ENCODE assay signal across 13 cellular contexts in the genomic region with DNA sequence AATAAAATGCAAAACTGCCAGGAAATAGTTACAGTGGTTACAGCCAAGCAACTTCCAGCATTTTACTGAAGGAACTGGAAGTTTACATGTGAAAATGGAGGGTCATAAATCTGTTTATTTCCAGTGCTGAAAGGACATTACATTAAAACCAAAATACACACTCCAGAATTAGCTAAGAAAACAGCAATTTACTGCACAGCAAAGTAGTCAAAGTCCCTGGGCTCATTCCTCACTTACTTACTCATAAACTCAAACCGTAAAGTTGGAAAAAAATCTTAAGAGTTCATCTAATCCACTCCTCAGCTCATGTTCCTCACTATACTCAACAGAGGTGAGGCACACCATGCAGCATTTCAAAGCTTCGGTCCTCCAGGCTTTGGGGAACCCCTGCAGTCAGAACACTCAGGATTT. TPM values are rescaled to one million over a fixed set of nuclear protein-coding genes. Genes with fewer than 3 reads are reported as not detected.
DNase-seq lines count a peak whose midpoint lies in the region; ATAC-seq, FAIRE-seq and TF ChIP-seq lines count a peak whose summit lies in the region.
"Had no signal": no experiment of that assay in that cellular context is flagged by ENCODE, and none has a peak within 500 bp of the region (broad histone marks: within the 10 kb centered on the region; RNA-seq: fewer than 3 reads in every experiment).

No MANE protein-coding gene starts in this region.

- RAD21 ChIA-PET in GM12878 (lab: Charles Lee; ENCODE audit: unreplicated experiment): interaction anchor here (0.9 to 1.3 kb wide), 2 partner anchors 17 to 35 kb away, joined by 3 to 5 read pairs; partner anchors contain the start of gene CTSC

- H3K4me3 ChIP-seq in GM12878: no peak overlapping the region
- H3K4me3 ChIP-seq: BLaER1, body of pancreas, heart left ventricle had no signal

- peaks cover 21% of the 10 kb centered on the region for H3K79me2 ChIP-seq in GM12878 (ENCODE audit: control insufficient read depth, insufficient read depth, low read length)

- CTCF ChIA-PET in GM12878 (lab: Yijun Ruan, JAX): interaction anchor here (0.6 to 1.8 kb wide), 4 partner anchors 12 to 304 kb away, joined by 3 read pairs; no protein-coding TSS in a partner anchor

- intact Hi-C loops in GM12878 (cut with micrococcal nuclease; ENCODE audit: unreplicated experiment): no loop called here

- no TSS peak for BruUV-seq in GM12878 (replicated peaks; lab: Mats Ljungman, UMichigan)

- FAIRE-seq in H54 (lab: Jason Lieb, UNC) (peak; percentile 72), GM12878 (lab: Jason Lieb, UNC) (no peak)

- H2AFZ ChIP-seq in GM12878 (ENCODE audit: control insufficient read depth, low read depth, low read length): no peak overlapping the region

- POLR2A ChIA-PET in GM12878 (lab: Charles Lee): interaction anchor here (0.5 to 1.4 kb wide), 6 partner anchors 12 to 115 kb away, joined by 3 to 8 read pairs (median 4); partner anchors contain the start of gene CTSC

- H4K20me1 ChIP-seq in GM12878 (ENCODE audit: control insufficient read depth, insufficient read depth): no peaks in the 10 kb centered on the region

- in situ Hi-C loops in GM12878 (cut with MboI): no loop called here

- no peak for TF ChIP-seq CTCF in GM12878 (IDR thresholded peaks at IDR 0.05 in 2 of 3, conservative IDR thresholded peaks at IDR 0.05 in 1 of 3; ENCODE audit: control insufficient read depth in 2 of 3, extremely low read depth in 1 of 3, insufficient read depth in 1 of 3, low read depth in 3 of 3, low read length in 3 of 3)

- no peak overlapping the region for H3K9ac ChIP-seq in GM12878 (ENCODE audit: control insufficient read depth, insufficient read depth, low read length)
- H3K9ac ChIP-seq: BLaER1 had no signal

- no peaks in the 10 kb centered on the region for H3K27me3 ChIP-seq in GM12878 (replicated peaks in 1 of 2; ENCODE audit: control insufficient read depth in 2 of 2, insufficient read depth in 2 of 2, low read length in 1 of 2)
- H3K27me3 ChIP-seq: BLaER1, body of pancreas, heart left ventricle had no signal

- TF ChIP-seq RAD21 in GM12878 (IDR thresholded peaks at IDR 0.05; ENCODE audit: insufficient read depth, low read depth, low read length): no peak

- peaks cover 1% of the 10 kb centered on the region; the same call in 2 of the 3 replicates for H3K9me3 ChIP-seq in GM12878 (replicated peaks; ENCODE audit: control insufficient read depth, insufficient read depth, low read length)
- H3K9me3 ChIP-seq: BLaER1, body of pancreas had no signal

- no peak overlapping the region for H3K4me2 ChIP-seq in GM12878 (ENCODE audit: control insufficient read depth, insufficient read depth)
- H3K4me2 ChIP-seq: BLaER1 had no signal

- SMC1A ChIA-PET in GM12878 (lab: Charles Lee; ENCODE audit: uncharacterized antibody, unreplicated experiment): interaction anchor here (1.0 to 12.3 kb wide), 6 partner anchors 9 to 159 kb away, joined by 3 to 288 read pairs (median 4); no protein-coding TSS in a partner anchor

- DNase-seq in AG08395 (ENCODE audit: low spot score) (peak; percentile 79), H54 (ENCODE audit: insufficient read length, low spot score) (no peak), GM12878 (ENCODE audit: low read depth, low spot score) (no peak), kidney glomerular epithelial cell (lab: John Stamatoyannopoulos, UW) (peak; percentile 30), occipital lobe (lab: John Stamatoyannopoulos, UW) (no peak), dermis blood vessel endothelial cell (no peak)
- no peak for DNase-seq in activated CD4-positive, alpha-beta T cell treated with anti-CD3 and anti-CD28 coated beads, Interleukin-2, amount 50 U/mL, for 1 hour
- DNase-seq in effector CD4-positive, alpha-beta T cell: no peak
- DNase-seq: activated CD8-positive, alpha-beta memory T cell treated with anti-CD3 and anti-CD28 coated beads, Interleukin-2, amount 50 U/mL, for 48 hours; body of pancreas; heart left ventricle; NCI-H187 treated with DMSO at 0.1 percent for 48 hours had no signal

- 95% methylated on average over 2 of the region's 2 CpGs for WGBS in GM12878 (ENCODE audit: insufficient coverage, insufficient replicate concordance, low lambda C conversion rate, missing lambda C conversion rate)

- H3K27ac ChIP-seq in GM12878 (ENCODE audit: control insufficient read depth, insufficient read depth): no peak overlapping the region
- H3K27ac ChIP-seq: BLaER1, body of pancreas had no signal

- H3K36me3 ChIP-seq in GM12878 (ENCODE audit: control insufficient read depth in 2 of 2, insufficient read depth in 2 of 2, low read length in 1 of 2): peaks cover 4 to 9% of the 10 kb centered on the region in 2 experiments; a peak in 3 of 4 replicates

- TF ChIP-seq POLR2A in H54 (IDR thresholded peaks at IDR 0.05; ENCODE audit: low read depth, low read length) (no peak), GM12878 (IDR thresholded peaks at IDR 0.05; ENCODE audit: low read depth, low read length) (no peak)

- no peak for TF ChIP-seq EP300 in GM12878 (IDR thresholded peaks at IDR 0.05; ENCODE audit: borderline replicate concordance in 1 of 2, control insufficient read depth in 1 of 2, low read depth in 2 of 2, low read length in 2 of 2)

- no peaks in the 10 kb centered on the region for H3K4me1 ChIP-seq in GM12878 (ENCODE audit: control insufficient read depth, insufficient read depth, low read length)
- H3K4me1 ChIP-seq: BLaER1 had no signal

- ATAC-seq in GM12878: peak; percentile 37; the same call in 2 of the 3 replicates
- ATAC-seq: body of pancreas, heart left ventricle had no signal

TF ChIP-seq in GM12878, 131 proteins besides CTCF, POLR2A, EP300 and RAD21:
- TF ChIP-seq USF1 (IDR thresholded peaks at IDR 0.05; ENCODE audit: borderline replicate concordance, extremely low read length, insufficient read depth, low read depth, low read length) (no peak), GABPA (IDR thresholded peaks at IDR 0.05; ENCODE audit: low read depth) (no peak), SMAD1 (IDR thresholded peaks at IDR 0.05; ENCODE audit: low read depth, partially characterized antibody) (no peak), ZBED1 (IDR thresholded peaks at IDR 0.05; ENCODE audit: borderline replicate concordance) (no peak), JUNB (IDR thresholded peaks at IDR 0.05) (no peak), SREBF1 (IDR thresholded peaks at IDR 0.05; ENCODE audit: low read length) (no peak), SRF (IDR thresholded peaks at IDR 0.05; ENCODE audit: low read depth in 2 of 2, low read length in 2 of 2) (no peak), EGR1 (IDR thresholded peaks at IDR 0.05; ENCODE audit: borderline replicate concordance in 1 of 2, low read depth in 2 of 2, low read length in 2 of 2) (no peak), SP1 (IDR thresholded peaks at IDR 0.05; ENCODE audit: low read depth, low read length) (no peak), GATAD2B (conservative IDR thresholded peaks at IDR 0.05; ENCODE audit: low read depth) (no peak)

RNA-seq across cellular contexts. Expression of gene CTSC, which starts 17.4 kb away (rescaled TPM):
- total RNA-seq in GM12878 (2013; cell fraction: nucleolus; rRNA removed): 650 and 670 TPM in 2 replicates
- total RNA-seq in GM12878 (2014; rRNA removed): 333 and 334 TPM in 2 replicates
- total RNA-seq in GM12878 (2014; rRNA removed; fragmentation: Illumina TruSeq; extraction: Trizol): 342 and 372 TPM in 2 replicates
- 359 and 381 TPM in 2 replicates for total RNA-seq in GM12878 (2021)
- 352 TPM for polyA plus RNA-seq in GM12878 (2011; ENCODE audit: low read depth)
- polyA plus RNA-seq in GM12878 (2011; rRNA removed): 478 and 566 TPM in 2 replicates
- 325 and 335 TPM in 2 replicates for polyA plus RNA-seq in GM12878 (2011; cell fraction: cytosol; rRNA removed)
- 201 and 223 TPM in 2 replicates for polyA plus RNA-seq in GM12878 (2011; cell fraction: nucleus; rRNA removed)
- polyA plus RNA-seq in GM12878 (2012): 359 and 451 TPM in 2 replicates
- 327 and 404 TPM in 2 replicates for polyA plus RNA-seq in GM12878 (2014; fragmentation: Illumina TruSeq; extraction: Trizol)
- polyA plus RNA-seq in GM12878 (2014; fragmentation: Nextera tagmentation; extraction: Ambion mirVana): 1,000 to 10,000 TPM in 1 of 2 experiments, 100 to 1,000 TPM in 1; 709 to 1,123 TPM
- 277 and 289 TPM in 2 replicates for polyA plus RNA-seq in GM12878 (2014; rRNA removed)
- polyA plus RNA-seq in GM12878 (2016; fragmentation: Nextera tagmentation; extraction: Ambion mirVana): 100 to 1,000 TPM; 814 to 865 TPM
- 215 and 312 TPM in 2 replicates for polyA minus RNA-seq in GM12878 (2011; rRNA and poly(A)+ RNA removed)
- polyA minus RNA-seq in GM12878 (2011; cell fraction: cytosol; rRNA and poly(A)+ RNA removed): 262 and 269 TPM in 2 replicates
- polyA minus RNA-seq in GM12878 (2011; cell fraction: nucleus; rRNA and poly(A)+ RNA removed): 301 and 500 TPM in 2 replicates
- total RNA-seq in occipital lobe: 13.9 TPM
- 57.2 and 78.7 TPM in 2 replicates for total RNA-seq in dermis blood vessel endothelial cell

Comparison
In these comparisons a context has a peak if more than half of its experiments do, and no peak if none do; other contexts are left out.
1. DNase-seq: peak in AG08395 (single experiment) and kidney glomerular epithelial cell (single experiment); none in H54 (single experiment), GM12878 (single experiment), occipital lobe (single experiment), activated CD4-positive, alpha-beta T cell treated with anti-CD3 and anti-CD28 coated beads, Interleukin-2, amount 50 U/mL, for 1 hour (single experiment), dermis blood vessel endothelial cell (single experiment) and effector CD4-positive, alpha-beta T cell (single experiment).